In genomic region chr10:28981007-28981406, GRCh38 we compare ENCODE assay signal across 20 cellular contexts.
DNase-seq lines count a peak whose midpoint lies in the region; ATAC-seq lines count a peak whose summit lies in the region.
"Had no signal": no experiment of that assay in that cellular context is flagged by ENCODE, and none has a peak within 500 bp of the region (broad histone marks: within the 10 kb centered on the region; RNA-seq: fewer than 3 reads in every experiment).

No MANE protein-coding gene starts in this region.

- DNase-seq in stimulated activated naive B cell treated with anti-CD40 and anti-IgM and Interleukin-4, amounts not matched to agents 10 μg/mL and 1 μg/mL and 100 μg/mL, for 72 hours, result no peak
- DNase-seq in NCI-H1105 treated with DMSO at 0.1 percent for 48 hours (lab: John Stamatoyannopoulos, UW), result no peak
- no peak for DNase-seq in NK-92 treated with Interleukin-12 subunit alpha and Interleukin-12 subunit beta, amount 100 ng/mL, for 24 hours (lab: John Stamatoyannopoulos, UW)
- DNase-seq in activated naive CD4-positive, alpha-beta T cell treated with anti-CD3 and anti-CD28 coated beads for 36 hours, result no peak
- DNase-seq: activated CD4-positive, alpha-beta T cell treated with anti-CD3 and anti-CD28 coated beads for 4 hours; activated T-cell treated with anti-CD3 and anti-CD28 coated beads, Interleukin-2, amount 50 U/mL, for 4 hours; aorta; CD8-positive, alpha-beta T cell; DMS153; glutamatergic neuron; mammary epithelial cell; MG63; NCI-H187 treated with DMSO at 0.1 percent for 48 hours; NCI-H2227 treated with DMSO at 0.1 percent for 48 hours; NCI-H748 treated with DMSO at 0.1 percent for 48 hours; Peyer's patch had no signal

- H3K9me3 Mint-ChIP-seq in stimulated activated naive B cell treated with anti-CD40 and anti-IgM and Interleukin-4, amounts not matched to agents 10 μg/mL and 1 μg/mL and 100 μg/mL, for 72 hours, result peaks cover 5 to 10% of the 10 kb centered on the region in 2 donors
- H3K9me3 Mint-ChIP-seq in activated naive CD4-positive, alpha-beta T cell treated with anti-CD3 and anti-CD28 coated beads for 36 hours, result peaks cover 4% of the 10 kb centered on the region

- intact Hi-C loops in activated naive CD4-positive, alpha-beta T cell treated with anti-CD3 and anti-CD28 coated beads for 36 hours (cut with micrococcal nuclease), result no loop called here

- peaks cover 0 to 2% of the 10 kb centered on the region in 2 donors for H3K36me3 Mint-ChIP-seq in stimulated activated naive B cell treated with anti-CD40 and anti-IgM and Interleukin-4, amounts not matched to agents 10 μg/mL and 1 μg/mL and 100 μg/mL, for 72 hours
- H3K36me3 Mint-ChIP-seq in activated naive CD4-positive, alpha-beta T cell treated with anti-CD3 and anti-CD28 coated beads for 36 hours (ENCODE audit: low read depth), result no peaks in the 10 kb centered on the region
- H3K36me3 Mint-ChIP-seq: activated naive CD4-positive, alpha-beta T cell treated with anti-CD3 and anti-CD28 coated beads, Interleukin-2, amount 50 U/mL, for 72 hours; CD8-positive, alpha-beta T cell had no signal

- no peak overlapping the region for H3K4me3 Mint-ChIP-seq in stimulated activated naive B cell treated with anti-CD40 and anti-IgM and Interleukin-4, amounts not matched to agents 10 μg/mL and 1 μg/mL and 100 μg/mL, for 72 hours
- H3K4me3 Mint-ChIP-seq in activated naive CD4-positive, alpha-beta T cell treated with anti-CD3 and anti-CD28 coated beads for 36 hours, result no peak overlapping the region
- H3K4me3 Mint-ChIP-seq: activated T-cell treated with anti-CD3 and anti-CD28 coated beads, Interleukin-2, amount 50 U/mL, for 4 hours; CD8-positive, alpha-beta T cell had no signal

- CTCF ChIA-PET in activated naive CD4-positive, alpha-beta T cell treated with anti-CD3 and anti-CD28 coated beads for 36 hours (lab: Charles Lee), result no interaction called here

- H3K27ac Mint-ChIP-seq in stimulated activated naive B cell treated with anti-CD40 and anti-IgM and Interleukin-4, amounts not matched to agents 10 μg/mL and 1 μg/mL and 100 μg/mL, for 72 hours, result no peak overlapping the region
- no peak overlapping the region for H3K27ac Mint-ChIP-seq in activated naive CD4-positive, alpha-beta T cell treated with anti-CD3 and anti-CD28 coated beads for 36 hours
- H3K27ac Mint-ChIP-seq: activated naive CD4-positive, alpha-beta T cell treated with anti-CD3 and anti-CD28 coated beads, Interleukin-2, amount 50 U/mL, for 72 hours; CD8-positive, alpha-beta T cell had no signal

- H3K27me3 Mint-ChIP-seq in stimulated activated naive B cell treated with anti-CD40 and anti-IgM and Interleukin-4, amounts not matched to agents 10 μg/mL and 1 μg/mL and 100 μg/mL, for 72 hours, result peaks cover 6 to 8% of the 10 kb centered on the region in 2 donors
- peaks cover 14% of the 10 kb centered on the region for H3K27me3 Mint-ChIP-seq in activated naive CD4-positive, alpha-beta T cell treated with anti-CD3 and anti-CD28 coated beads for 36 hours (ENCODE audit: low read depth)

- H3K4me1 Mint-ChIP-seq in stimulated activated naive B cell treated with anti-CD40 and anti-IgM and Interleukin-4, amounts not matched to agents 10 μg/mL and 1 μg/mL and 100 μg/mL, for 72 hours, result peaks cover 7 to 8% of the 10 kb centered on the region in 2 donors
- no peaks in the 10 kb centered on the region for H3K4me1 Mint-ChIP-seq in activated naive CD4-positive, alpha-beta T cell treated with anti-CD3 and anti-CD28 coated beads for 36 hours (ENCODE audit: low read depth)

- ATAC-seq in GM18517 (IDR thresholded peaks at IDR 0.05; ENCODE audit: unreplicated experiment) (peak; percentile 72), GM21723 (IDR thresholded peaks at IDR 0.05; ENCODE audit: unreplicated experiment) (peak; percentile 63), HG03469 (IDR thresholded peaks at IDR 0.05; ENCODE audit: unreplicated experiment) (peak; percentile 67)
- ATAC-seq in stimulated activated naive B cell treated with anti-CD40 and anti-IgM and Interleukin-4, amounts not matched to agents 10 μg/mL and 1 μg/mL and 100 μg/mL, for 72 hours (replicated peaks), result peak; percentile 54 to 64
- ATAC-seq: activated naive CD4-positive, alpha-beta T cell treated with anti-CD3 and anti-CD28 coated beads, Interleukin-2, amount 50 U/mL, for 72 hours; activated T-cell treated with anti-CD3 and anti-CD28 coated beads, Interleukin-2, amount 50 U/mL, for 4 hours; CD8-positive, alpha-beta T cell had no signal
